In the genomic region with DNA sequence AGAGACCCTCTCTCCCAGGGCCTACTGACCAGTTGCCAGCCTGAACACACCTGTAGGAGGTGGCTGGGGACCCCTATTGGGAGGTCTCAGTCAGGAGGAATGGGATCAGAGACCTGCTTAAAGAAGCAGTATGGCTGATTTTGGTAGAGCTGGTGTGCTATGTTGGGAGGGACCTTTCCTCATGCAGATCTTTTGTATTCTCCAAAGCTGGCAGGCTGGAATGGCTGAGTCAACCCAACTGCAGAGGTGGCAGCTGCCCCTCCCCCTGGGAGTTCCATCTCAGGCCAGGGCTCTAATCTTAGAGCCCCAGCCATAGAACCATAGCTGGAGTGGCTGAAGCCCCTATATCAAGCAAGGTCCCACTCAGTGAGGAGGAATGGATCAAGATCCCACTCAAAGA, we compare ENCODE assay signal across 1 cellular context.
TF ChIP-seq lines count a peak whose summit lies in the region.

No MANE protein-coding gene starts in this region.

TF ChIP-seq in GM23338, 12 proteins besides CTCF, POLR2A, EP300 and RAD21 (continued from another document):
- TF ChIP-seq, protein P1, sequence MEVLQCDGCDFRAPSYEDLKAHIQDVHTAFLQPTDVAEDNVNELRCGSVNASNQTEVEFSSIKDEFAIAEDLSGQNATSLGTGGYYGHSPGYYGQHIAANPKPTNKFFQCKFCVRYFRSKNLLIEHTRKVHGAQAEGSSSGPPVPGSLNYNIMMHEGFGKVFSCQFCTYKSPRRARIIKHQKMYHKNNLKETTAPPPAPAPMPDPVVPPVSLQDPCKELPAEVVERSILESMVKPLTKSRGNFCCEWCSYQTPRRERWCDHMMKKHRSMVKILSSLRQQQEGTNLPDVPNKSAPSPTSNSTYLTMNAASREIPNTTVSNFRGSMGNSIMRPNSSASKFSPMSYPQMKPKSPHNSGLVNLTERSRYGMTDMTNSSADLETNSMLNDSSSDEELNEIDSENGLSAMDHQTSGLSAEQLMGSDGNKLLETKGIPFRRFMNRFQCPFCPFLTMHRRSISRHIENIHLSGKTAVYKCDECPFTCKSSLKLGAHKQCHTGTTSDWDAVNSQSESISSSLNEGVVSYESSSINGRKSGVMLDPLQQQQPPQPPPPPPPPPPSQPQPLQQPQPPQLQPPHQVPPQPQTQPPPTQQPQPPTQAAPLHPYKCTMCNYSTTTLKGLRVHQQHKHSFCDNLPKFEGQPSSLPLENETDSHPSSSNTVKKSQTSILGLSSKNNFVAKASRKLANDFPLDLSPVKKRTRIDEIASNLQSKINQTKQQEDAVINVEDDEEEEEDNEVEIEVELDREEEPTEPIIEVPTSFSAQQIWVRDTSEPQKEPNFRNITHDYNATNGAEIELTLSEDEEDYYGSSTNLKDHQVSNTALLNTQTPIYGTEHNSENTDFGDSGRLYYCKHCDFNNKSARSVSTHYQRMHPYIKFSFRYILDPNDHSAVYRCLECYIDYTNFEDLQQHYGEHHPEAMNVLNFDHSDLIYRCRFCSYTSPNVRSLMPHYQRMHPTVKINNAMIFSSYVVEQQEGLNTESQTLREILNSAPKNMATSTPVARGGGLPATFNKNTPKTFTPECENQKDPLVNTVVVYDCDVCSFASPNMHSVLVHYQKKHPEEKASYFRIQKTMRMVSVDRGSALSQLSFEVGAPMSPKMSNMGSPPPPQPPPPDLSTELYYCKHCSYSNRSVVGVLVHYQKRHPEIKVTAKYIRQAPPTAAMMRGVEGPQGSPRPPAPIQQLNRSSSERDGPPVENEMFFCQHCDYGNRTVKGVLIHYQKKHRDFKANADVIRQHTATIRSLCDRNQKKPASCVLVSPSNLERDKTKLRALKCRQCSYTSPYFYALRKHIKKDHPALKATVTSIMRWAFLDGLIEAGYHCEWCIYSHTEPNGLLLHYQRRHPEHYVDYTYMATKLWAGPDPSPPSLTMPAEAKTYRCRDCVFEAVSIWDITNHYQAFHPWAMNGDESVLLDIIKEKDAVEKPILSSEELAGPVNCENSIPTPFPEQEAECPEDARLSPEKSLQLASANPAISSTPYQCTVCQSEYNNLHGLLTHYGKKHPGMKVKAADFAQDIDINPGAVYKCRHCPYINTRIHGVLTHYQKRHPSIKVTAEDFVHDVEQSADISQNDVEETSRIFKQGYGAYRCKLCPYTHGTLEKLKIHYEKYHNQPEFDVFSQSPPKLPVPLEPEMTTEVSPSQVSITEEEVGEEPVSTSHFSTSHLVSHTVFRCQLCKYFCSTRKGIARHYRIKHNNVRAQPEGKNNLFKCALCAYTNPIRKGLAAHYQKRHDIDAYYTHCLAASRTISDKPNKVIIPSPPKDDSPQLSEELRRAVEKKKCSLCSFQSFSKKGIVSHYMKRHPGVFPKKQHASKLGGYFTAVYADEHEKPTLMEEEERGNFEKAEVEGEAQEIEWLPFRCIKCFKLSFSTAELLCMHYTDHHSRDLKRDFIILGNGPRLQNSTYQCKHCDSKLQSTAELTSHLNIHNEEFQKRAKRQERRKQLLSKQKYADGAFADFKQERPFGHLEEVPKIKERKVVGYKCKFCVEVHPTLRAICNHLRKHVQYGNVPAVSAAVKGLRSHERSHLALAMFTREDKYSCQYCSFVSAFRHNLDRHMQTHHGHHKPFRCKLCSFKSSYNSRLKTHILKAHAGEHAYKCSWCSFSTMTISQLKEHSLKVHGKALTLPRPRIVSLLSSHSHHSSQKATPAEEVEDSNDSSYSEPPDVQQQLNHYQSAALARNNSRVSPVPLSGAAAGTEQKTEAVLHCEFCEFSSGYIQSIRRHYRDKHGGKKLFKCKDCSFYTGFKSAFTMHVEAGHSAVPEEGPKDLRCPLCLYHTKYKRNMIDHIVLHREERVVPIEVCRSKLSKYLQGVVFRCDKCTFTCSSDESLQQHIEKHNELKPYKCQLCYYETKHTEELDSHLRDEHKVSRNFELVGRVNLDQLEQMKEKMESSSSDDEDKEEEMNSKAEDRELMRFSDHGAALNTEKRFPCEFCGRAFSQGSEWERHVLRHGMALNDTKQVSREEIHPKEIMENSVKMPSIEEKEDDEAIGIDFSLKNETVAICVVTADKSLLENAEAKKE (CRISPR knock-in tag; IDR thresholded peaks at IDR 0.05), result 0 out of 2 replicates have a peak, but pooled peaks have one; percentile 16
